10 cellular contexts compared by ENCODE assay signal in the genomic region with DNA sequence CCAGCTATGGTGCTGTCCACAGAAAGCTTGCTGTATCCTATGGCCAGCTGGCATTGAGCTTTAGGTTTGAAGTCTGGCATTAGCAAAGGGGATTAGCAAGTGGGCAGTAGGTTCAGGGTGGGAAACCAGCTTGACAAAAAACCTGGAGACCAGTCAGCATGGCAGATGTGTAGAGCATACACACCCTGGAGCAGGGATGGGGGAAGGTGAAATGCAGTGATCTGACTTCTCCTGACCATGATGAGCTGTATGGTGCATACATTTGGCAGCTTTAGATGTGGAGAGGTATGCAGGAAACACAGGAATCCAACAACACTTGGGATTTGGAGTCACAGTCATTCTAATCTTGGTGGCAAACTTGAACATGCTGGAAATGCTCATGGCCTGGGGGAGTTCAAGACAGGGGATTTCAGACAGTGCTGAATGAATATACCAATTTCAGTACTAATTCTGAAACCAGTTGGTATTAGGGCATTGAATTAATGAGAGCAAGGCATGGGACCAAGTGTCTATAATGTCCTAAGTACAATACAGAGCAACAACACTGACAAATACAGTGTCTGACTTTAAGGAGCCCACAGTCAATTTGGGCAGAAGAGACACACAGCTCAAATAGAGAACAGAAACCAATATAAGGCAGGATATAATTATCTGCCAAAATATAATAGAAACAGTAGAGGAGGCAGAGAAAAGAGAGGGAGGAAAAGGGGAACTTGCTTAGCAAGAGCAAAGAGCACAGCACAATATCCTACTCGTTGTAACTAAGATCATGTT. TPM values are rescaled to one million over a fixed set of nuclear protein-coding genes. Genes with fewer than 3 reads are reported as not detected.
DNase-seq lines count a peak whose midpoint lies in the region; ATAC-seq, FAIRE-seq and TF ChIP-seq lines count a peak whose summit lies in the region.
"Had no signal": no experiment of that assay in that cellular context is flagged by ENCODE, and none has a peak within 500 bp of the region (broad histone marks: within the 10 kb centered on the region; RNA-seq: fewer than 3 reads in every experiment).

No MANE protein-coding gene starts in this region.

- no peak for TF ChIP-seq CTCF in neural progenitor cell (IDR thresholded peaks at IDR 0.05)

- no peak for DNase-seq in CD8-positive, alpha-beta memory T cell
- peak; percentile 11 for DNase-seq in UCSD-AML1 (lab: John Stamatoyannopoulos, UW; ENCODE audit: unreplicated experiment)
- no peak for DNase-seq in neural progenitor cell (ENCODE audit: low spot score)
- DNase-seq in NCI-H1930 (lab: John Stamatoyannopoulos, UW): no peak
- no peak for DNase-seq in putamen (ENCODE audit: low spot score)
- DNase-seq in small intestine: no peak
- DNase-seq: left ventricle myocardium inferior had no signal

- H3K4me1 Mint-ChIP-seq in CD8-positive, alpha-beta memory T cell: peaks cover 85 to 98% (median 96%) of the 10 kb centered on the region in 3 donors
- H3K4me1 Mint-ChIP-seq in neural progenitor cell: no peaks in the 10 kb centered on the region

- no peaks in the 10 kb centered on the region for H3K27me3 Mint-ChIP-seq in CD8-positive, alpha-beta memory T cell
- H3K27me3 Mint-ChIP-seq in neural progenitor cell (ENCODE audit: insufficient read depth, low read depth): no peaks in the 10 kb centered on the region

- H3K27ac ChIP-seq in CD8-positive, alpha-beta memory T cell (ENCODE audit: low read depth, low read length): no peak overlapping the region
- H3K27ac ChIP-seq in neural progenitor cell (no peak overlapping the region), small intestine (ENCODE audit: low read depth in 1 of 2, low read length in 1 of 2) (no peak overlapping the region)
- H3K27ac ChIP-seq: left ventricle myocardium inferior had no signal

- no peaks in the 10 kb centered on the region for H3K9me3 ChIP-seq in CD8-positive, alpha-beta memory T cell (ENCODE audit: low read length)
- H3K9me3 ChIP-seq in neural progenitor cell (ENCODE audit: low read depth) (no peaks in the 10 kb centered on the region), small intestine (ENCODE audit: control insufficient read depth, low read depth) (no peaks in the 10 kb centered on the region)
- H3K9me3 ChIP-seq: left ventricle myocardium inferior had no signal

- ATAC-seq in GM19397 (IDR thresholded peaks at IDR 0.05; ENCODE audit: unreplicated experiment) (peak; percentile 77), HG03139 (IDR thresholded peaks at IDR 0.05; ENCODE audit: unreplicated experiment) (peak; percentile 72)

- no peak overlapping the region for H2AFZ ChIP-seq in neural progenitor cell (replicated peaks)

- H3K27ac Mint-ChIP-seq in CD8-positive, alpha-beta memory T cell: peak overlapping the region in 6 of 8 donors; percentile 10 to 91 (median 40)
- H3K27ac Mint-ChIP-seq in neural progenitor cell: no peak overlapping the region

- H3K9ac ChIP-seq in neural progenitor cell: no peak overlapping the region

- H3K36me3 ChIP-seq in CD8-positive, alpha-beta memory T cell (ENCODE audit: insufficient read depth, low read length): no peaks in the 10 kb centered on the region
- H3K36me3 ChIP-seq in neural progenitor cell: no peaks in the 10 kb centered on the region
- H3K36me3 ChIP-seq in small intestine (ENCODE audit: control insufficient read depth in 2 of 2, insufficient read depth in 2 of 2, low read length in 2 of 2): no peaks in the 10 kb centered on the region
- H3K36me3 ChIP-seq: left ventricle myocardium inferior had no signal

- H3K27me3 ChIP-seq in CD8-positive, alpha-beta memory T cell (ENCODE audit: insufficient read depth, low read length, poor library complexity, severe bottlenecking): no peaks in the 10 kb centered on the region
- H3K27me3 ChIP-seq in neural progenitor cell: no peaks in the 10 kb centered on the region
- no peaks in the 10 kb centered on the region for H3K27me3 ChIP-seq in small intestine (ENCODE audit: control insufficient read depth in 2 of 2, insufficient read depth in 2 of 2, low read length in 2 of 2)

- WGBS in small intestine, 3 donors: 60 to 73% (median 71%) methylated on average over 1 of the region's 1 CpG

- no peaks in the 10 kb centered on the region for H4K20me1 ChIP-seq in neural progenitor cell (ENCODE audit: low read depth)

- no peaks in the 10 kb centered on the region for H3K79me2 ChIP-seq in neural progenitor cell (ENCODE audit: low read depth)

- POLR2A ChIA-PET in CD8-positive, alpha-beta memory T cell (lab: Charles Lee): no interaction called here

- H3K4me3 Mint-ChIP-seq in CD8-positive, alpha-beta memory T cell: peak overlapping the region; percentile 46 to 81 (median 73)
- no peak overlapping the region for H3K4me3 Mint-ChIP-seq in neural progenitor cell

- no peak for FAIRE-seq in small intestine (lab: Jason Lieb, UNC)
- FAIRE-seq: bronchial epithelial cell had no signal

- peak overlapping the region; percentile 39 for H3K4me3 ChIP-seq in CD8-positive, alpha-beta memory T cell (ENCODE audit: low read length)
- H3K4me3 ChIP-seq in neural progenitor cell: no peak overlapping the region
- H3K4me3 ChIP-seq in small intestine (ENCODE audit: low read depth in 1 of 2, low read length in 2 of 2): no peak overlapping the region
- H3K4me3 ChIP-seq: left ventricle myocardium inferior had no signal

- H3K4me2 ChIP-seq in neural progenitor cell: no peak overlapping the region

- H3K36me3 Mint-ChIP-seq in CD8-positive, alpha-beta memory T cell: peaks cover 0 to 32% (median 15%) of the 10 kb centered on the region in 3 donors
- H3K36me3 Mint-ChIP-seq in neural progenitor cell: no peaks in the 10 kb centered on the region

- CTCF ChIA-PET in CD8-positive, alpha-beta memory T cell (lab: Charles Lee): interaction anchor here (1.1 to 3.5 kb wide), 3 partner anchors 9 to 30 kb away, joined by 3 to 10 read pairs (median 7); no protein-coding TSS in a partner anchor

- peaks cover 76% of the 10 kb centered on the region for H3K4me1 ChIP-seq in CD8-positive, alpha-beta memory T cell (ENCODE audit: insufficient read depth, low read length)
- H3K4me1 ChIP-seq in neural progenitor cell (no peaks in the 10 kb centered on the region), small intestine (ENCODE audit: control insufficient read depth in 2 of 2, insufficient read depth in 1 of 2, low read depth in 1 of 2, low read length in 1 of 2) (no peaks in the 10 kb centered on the region)
- H3K4me1 ChIP-seq: left ventricle myocardium inferior had no signal

- H3K9me3 Mint-ChIP-seq in CD8-positive, alpha-beta memory T cell: no peaks in the 10 kb centered on the region
- no peaks in the 10 kb centered on the region for H3K9me3 Mint-ChIP-seq in neural progenitor cell

- H3F3A ChIP-seq in neural progenitor cell (ENCODE audit: low read depth): no peaks in the 10 kb centered on the region

RNA-seq across cellular contexts. Expression of gene ARHGAP15, which starts 11.8 kb away (rescaled TPM):
- total RNA-seq in CD8-positive, alpha-beta memory T cell: 10 to 100 TPM; 41.3 to 41.4 TPM
- 328 TPM for polyA plus RNA-seq in CD8-positive, alpha-beta memory T cell
- total RNA-seq in neural progenitor cell (ENCODE audit: low replicate concordance): 2.5 and 5.9 TPM in 2 replicates
- polyA plus RNA-seq in small intestine: 10 to 100 TPM in 1 of 3 donors, 1 to 10 TPM in 1, under 1 TPM in 1; 0.67 to 16.5 (median 3.7) TPM
- total RNA-seq: bronchial epithelial cell had no signal
